Comparison of ENCODE assay signal across 8 cellular contexts in the genomic region with DNA sequence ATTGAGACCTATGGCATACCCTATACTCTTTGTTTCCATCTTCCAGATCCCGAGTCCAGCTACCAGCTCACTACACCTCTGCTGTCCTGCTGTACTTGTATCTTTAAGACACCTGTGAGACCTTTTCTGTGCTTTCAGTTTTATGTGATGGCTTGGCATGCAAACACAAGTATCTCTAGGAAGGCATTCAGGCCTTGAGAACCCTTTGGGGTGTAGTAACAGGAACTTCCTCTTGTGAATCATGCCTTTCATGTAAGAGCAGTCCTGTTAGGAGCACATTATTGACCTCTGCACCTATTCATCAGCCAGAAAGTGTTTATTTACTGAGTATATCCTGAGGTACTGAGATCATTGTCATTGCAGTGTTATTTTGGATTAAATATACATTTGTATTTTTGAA.
DNase-seq lines count a peak whose midpoint lies in the region; ATAC-seq and TF ChIP-seq lines count a peak whose summit lies in the region.

No MANE protein-coding gene starts in this region.

- 72 to 92% (median 83%) methylated on average over 1 of the region's 1 CpG for WGBS in heart left ventricle, 4 donors

- H3K4me3 ChIP-seq in fibroblast of the aortic adventitia (ENCODE audit: low read depth, low read length) (no peak overlapping the region), heart left ventricle (no peak overlapping the region)

- H3K27ac ChIP-seq in heart left ventricle, result no peak overlapping the region

- no peaks in the 10 kb centered on the region for H3K27me3 ChIP-seq in heart left ventricle

- intact Hi-C loops in heart left ventricle (cut with DNase I) (no loop called here), left ventricle myocardium superior (cut with micrococcal nuclease) (no loop called here)

- H3K4me1 ChIP-seq in heart left ventricle, result no peaks in the 10 kb centered on the region

- DNase-seq in fibroblast of the aortic adventitia (ENCODE audit: low read depth) (peak; percentile 16), heart left ventricle (no peak), left ventricle myocardium superior (no peak)
- DNase-seq in activated naive CD4-positive, alpha-beta T cell treated with anti-CD3 and anti-CD28 coated beads, Interleukin-2, amount 50 U/mL, for 16 hours, result no peak
- DNase-seq in central memory CD4-positive, alpha-beta T cell, result no peak

- H3K9me3 ChIP-seq in heart left ventricle, result peaks cover 0 to 4% (median 0%) of the 10 kb centered on the region in 12 donors

- no peak for TF ChIP-seq POLR2A in heart left ventricle (IDR thresholded peaks at IDR 0.05)

- ATAC-seq in GM18498 (IDR thresholded peaks at IDR 0.05; ENCODE audit: unreplicated experiment) (peak; percentile 75), GM21529 (IDR thresholded peaks at IDR 0.05; ENCODE audit: unreplicated experiment) (peak; percentile 76), HG03520 (IDR thresholded peaks at IDR 0.05; ENCODE audit: unreplicated experiment) (peak; percentile 66), heart left ventricle (no peak), left ventricle myocardium superior (no peak)

- H3K36me3 ChIP-seq in heart left ventricle, result no peaks in the 10 kb centered on the region

- TF ChIP-seq CTCF in fibroblast of the aortic adventitia (IDR thresholded peaks at IDR 0.05; ENCODE audit: insufficient read depth, low read length) (peak; percentile 4), heart left ventricle (IDR thresholded peaks at IDR 0.05) (no peak)

Comparison
In these comparisons a context has a peak if more than half of its experiments do, and no peak if none do; other contexts are left out.
1. ATAC-seq: peak in GM18498 (single experiment), GM21529 (single experiment) and HG03520 (single experiment); none in heart left ventricle (0 of 4) and left ventricle myocardium superior (single experiment).